Comparison of ENCODE assay signal across 1 cellular context in the genomic region with DNA sequence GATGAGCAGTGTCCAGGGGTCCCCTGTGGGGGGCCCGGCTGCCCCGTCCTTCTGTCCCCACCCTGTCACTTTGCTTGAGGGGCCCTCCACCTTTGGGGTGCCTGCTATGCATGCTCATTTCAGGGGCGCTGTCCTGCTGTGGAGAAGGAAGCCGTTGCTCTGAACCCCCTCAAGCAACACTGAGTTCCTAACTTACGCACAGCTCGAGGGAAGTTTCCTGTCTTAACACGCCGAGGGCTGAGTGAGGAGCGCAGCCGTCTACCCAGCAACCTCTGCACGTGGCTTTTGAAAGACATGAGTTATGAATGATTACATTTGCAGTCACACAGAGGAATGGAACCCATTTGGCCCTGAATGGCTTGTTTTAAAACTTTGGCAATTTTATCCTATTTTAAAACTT.
TF ChIP-seq lines count a peak whose summit lies in the region.

No MANE protein-coding gene starts in this region.

TF ChIP-seq in IMR-90, 13 proteins besides CTCF, POLR2A, EP300 and RAD21:
- TF ChIP-seq CHD1 (IDR thresholded peaks at IDR 0.05; ENCODE audit: low read depth, low read length) (no peak), CEBPB (IDR thresholded peaks at IDR 0.05; ENCODE audit: low read depth, low read length) (no peak), NFE2L2 (IDR thresholded peaks at IDR 0.05; ENCODE audit: low read depth, low read length) (no peak), MAZ (IDR thresholded peaks at IDR 0.05; ENCODE audit: borderline replicate concordance, low read depth, low read length) (no peak), ELK1 (IDR thresholded peaks at IDR 0.05; ENCODE audit: borderline replicate concordance, low read depth, low read length) (no peak), SMC3 (IDR thresholded peaks at IDR 0.05; ENCODE audit: low read depth, low read length) (no peak), MAFK (IDR thresholded peaks at IDR 0.05; ENCODE audit: low read depth, low read length) (no peak), RFX5 (IDR thresholded peaks at IDR 0.05; ENCODE audit: low read depth, low read length) (no peak), RCOR1 (IDR thresholded peaks at IDR 0.05; ENCODE audit: insufficient replicate concordance, low read length) (no peak), BHLHE40 (IDR thresholded peaks at IDR 0.05; ENCODE audit: low read depth, low read length) (no peak), FOS (IDR thresholded peaks at IDR 0.05; ENCODE audit: low read depth, low read length) (no peak), USF2 (IDR thresholded peaks at IDR 0.05; ENCODE audit: low read depth, low read length) (no peak), MXI1 (IDR thresholded peaks at IDR 0.05; ENCODE audit: borderline replicate concordance, low read depth, low read length) (no peak)
TF ChIP-seq in IMR-90: peak in this region for 0.
